8 cellular contexts compared by ENCODE assay signal in the genomic region with DNA sequence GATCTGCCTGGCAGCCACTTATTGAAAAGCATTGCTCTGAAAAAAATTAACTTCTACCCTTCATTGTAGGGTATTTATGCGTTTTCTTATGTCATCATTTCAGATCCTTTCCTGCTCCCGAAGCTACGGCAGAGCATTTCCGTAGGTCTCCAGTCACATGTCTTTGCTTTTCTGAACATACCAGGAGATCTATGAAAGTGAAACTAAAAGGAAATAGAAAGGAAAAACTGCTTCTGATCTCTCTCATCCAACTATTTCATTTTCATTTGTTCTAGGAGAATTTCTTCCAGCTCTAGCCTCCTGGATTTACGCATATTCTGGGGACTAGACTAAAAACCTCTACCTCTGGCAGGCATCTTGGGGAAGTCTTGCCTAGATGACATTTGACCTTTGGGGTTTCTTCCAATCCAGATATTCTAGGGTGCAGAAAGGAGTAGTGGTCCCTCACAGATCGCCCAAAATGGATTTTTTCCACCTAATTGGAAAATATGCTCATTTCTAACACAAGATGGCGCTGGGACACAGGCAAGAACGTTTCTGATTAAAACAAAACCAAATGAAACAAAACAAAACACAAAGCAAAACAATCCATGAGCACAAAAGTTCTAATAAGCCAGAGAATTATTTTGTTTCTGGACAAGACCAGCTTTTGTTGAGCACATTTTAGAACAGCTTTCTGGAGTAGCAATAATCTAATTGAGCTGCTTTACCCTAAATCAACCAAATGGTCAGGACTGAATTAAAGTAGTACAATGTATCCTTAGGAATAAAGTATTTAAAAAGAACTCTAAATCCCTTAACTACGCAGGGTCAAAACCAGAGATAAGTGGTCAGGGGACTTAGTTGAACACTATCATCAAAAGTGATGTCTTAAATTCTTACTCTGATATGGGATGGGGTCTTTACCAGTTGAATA. TPM values are rescaled to one million over a fixed set of nuclear protein-coding genes. Genes with fewer than 3 reads are reported as not detected.
A peak's percentile ranks its signal among the peaks of the same experiment; 100 is the strongest.
DNase-seq lines count a peak whose midpoint lies in the region; ATAC-seq and TF ChIP-seq lines count a peak whose summit lies in the region.

No MANE protein-coding gene starts in this region.

- peak overlapping the region; percentile 36 to 51 (median 42) for H3K4me3 ChIP-seq in esophagus muscularis mucosa

- H3K4me1 ChIP-seq in esophagus muscularis mucosa = peaks cover 0 to 10% (median 2%) of the 10 kb centered on the region in 4 donors

- H3K27ac ChIP-seq in VCaP (no peak overlapping the region), esophagus muscularis mucosa (replicated peaks in 1 of 4) (peak overlapping the region; percentile 57 to 73 (median 63))

- intact Hi-C loops in esophagus muscularis mucosa (cut with DNase I) = loop anchor here (2.0 to 10.0 kb wide), 4 partner anchors 112 to 649 kb away; partner anchors contain the start of gene RAD51AP1
- intact Hi-C loops in natural killer cell (cut with micrococcal nuclease) = loop anchor here (1.0 to 5.0 kb wide), 4 partner anchors 152 to 641 kb away; no protein-coding TSS in a partner anchor

- WGBS in esophagus muscularis mucosa = 37% methylated on average over 9 of the region's 9 CpGs

- no peak for TF ChIP-seq POLR2A in esophagus muscularis mucosa (IDR thresholded peaks at IDR 0.05; ENCODE audit: low read depth)

- no peaks in the 10 kb centered on the region for H3K9me3 ChIP-seq in esophagus muscularis mucosa

- H3K27me3 Mint-ChIP-seq in natural killer cell (ENCODE audit: low read depth in 2 of 2) = peaks cover 6 to 13% of the 10 kb centered on the region in 2 donors

- DNase-seq in SIG-M5 treated with dmso at 0.1 percent for 504 hours (lab: John Stamatoyannopoulos, UW; ENCODE audit: unreplicated experiment) = peak; percentile 33
- no peak for DNase-seq in SIG-M5 (lab: John Stamatoyannopoulos, UW)
- DNase-seq in LHCN-M2 (ENCODE audit: low read depth) = peak; percentile 51
- DNase-seq in esophagus muscularis mucosa (ENCODE audit: extremely low spot score) = no peak
- no peak for DNase-seq in natural killer cell
- DNase-seq in ecto neural progenitor cell (ENCODE audit: low spot score) = no peak

- TF ChIP-seq EP300 in esophagus muscularis mucosa (IDR thresholded peaks at IDR 0.05) = no peak

- no peaks in the 10 kb centered on the region for H3K9me3 Mint-ChIP-seq in natural killer cell

- no peak overlapping the region for H3K27ac Mint-ChIP-seq in natural killer cell

- no peak overlapping the region for H3K4me3 Mint-ChIP-seq in natural killer cell

- peak in 2 of 3 donors; percentile 57 to 62 for ATAC-seq in natural killer cell
- ATAC-seq in HG03045 (IDR thresholded peaks at IDR 0.05; ENCODE audit: unreplicated experiment) = no peak

- H3K36me3 ChIP-seq in esophagus muscularis mucosa = no peaks in the 10 kb centered on the region

- H3K27me3 ChIP-seq in esophagus muscularis mucosa = peaks cover 0 to 12% (median 2%) of the 10 kb centered on the region in 4 donors

- TF ChIP-seq CTCF in VCaP (conservative IDR thresholded peaks at IDR 0.05) = peak; percentile 96
- peak; percentile 74 to 88 (median 76) for TF ChIP-seq CTCF in esophagus muscularis mucosa (IDR thresholded peaks at IDR 0.05)
- TF ChIP-seq CTCF in natural killer cell (IDR thresholded peaks at IDR 0.05) = peak; percentile 78

- H3K4me1 Mint-ChIP-seq in natural killer cell = peaks cover 5 to 6% of the 10 kb centered on the region in 2 donors

- no peaks in the 10 kb centered on the region for H3K36me3 Mint-ChIP-seq in natural killer cell

RNA-seq across cellular contexts. Expression of gene PARP11, which starts 12.2 kb away (rescaled TPM):
- 2.6 and 3.8 TPM in 2 replicates for total RNA-seq in LHCN-M2 (2014; rRNA removed)
- 3.7 TPM for polyA plus RNA-seq in LHCN-M2 (2012)
- 1 to 10 TPM; 4.1 to 6.4 (median 4.8) TPM for total RNA-seq in esophagus muscularis mucosa
- total RNA-seq in natural killer cell = 10 to 100 TPM; 18.8 to 27.3 (median 24.7) TPM

Comparison
In these comparisons a context has a peak if more than half of its experiments do, and no peak if none do; other contexts are left out.
1. DNase-seq: peak in SIG-M5 treated with dmso at 0.1 percent for 504 hours (single experiment) and LHCN-M2 (single experiment); none in SIG-M5 (single experiment), esophagus muscularis mucosa (single experiment), natural killer cell (single experiment) and ecto neural progenitor cell (single experiment).
2. Peak in every context shown above with its lines, with median percentiles within 50 percentile points of each other: CTCF ChIP-seq.